Comparison of ENCODE assay signal across 27 cellular contexts in the genomic region with DNA sequence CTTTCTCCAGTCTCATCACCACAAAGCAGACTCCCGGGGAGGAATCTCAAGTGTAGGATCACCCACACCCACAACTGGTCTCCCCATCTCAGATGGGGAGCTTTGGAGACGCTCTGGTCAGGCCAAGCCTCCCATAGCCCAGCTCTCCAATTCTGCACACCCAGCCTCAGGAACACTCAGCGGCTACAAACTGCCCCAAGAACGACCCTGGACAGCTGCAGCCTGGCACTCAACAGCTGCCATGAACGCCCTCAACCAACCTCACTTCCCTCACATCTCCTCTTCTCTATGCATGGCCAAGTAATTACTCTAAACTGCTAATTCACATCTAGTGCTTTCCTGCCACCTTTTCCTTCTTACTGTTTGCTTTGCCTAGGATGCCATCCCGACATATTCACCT. TPM values are rescaled to one million over a fixed set of nuclear protein-coding genes. Genes with fewer than 3 reads are reported as not detected.
"Had no signal": no experiment of that assay in that cellular context is flagged by ENCODE, and none has a peak within 500 bp of the region (broad histone marks: within the 10 kb centered on the region; RNA-seq: fewer than 3 reads in every experiment).

No MANE protein-coding gene starts in this region.

- H3K27me3 Mint-ChIP-seq: type B pancreatic cell had no signal

- H3K27ac Mint-ChIP-seq: dendritic cell treated with granulocyte-macrophage colony-stimulating factor and Interleukin-4, amounts not matched to agents 40 ng/mL and 50 ng/mL, for 4 days; endodermal cell; naive B cell; natural killer cell treated with Interleukin-12 subunit alpha and Interleukin-12 subunit beta and Interleukin-15 and Interleukin-18, amount 100 ng/mL, for 72 hours; stimulated activated naive B cell treated with anti-CD40 and anti-IgM and Interleukin-4, amounts not matched to agents 10 μg/mL and 1 μg/mL and 100 μg/mL, for 72 hours; type B pancreatic cell had no signal

- ATAC-seq: left ventricle myocardium superior; lower lobe of right lung; sciatic nerve; stimulated activated naive B cell treated with anti-CD40 and anti-IgM and Interleukin-4, amounts not matched to agents 10 μg/mL and 1 μg/mL and 100 μg/mL, for 72 hours had no signal

- H3K27me3 ChIP-seq: colonic mucosa, esophagus squamous epithelium, right atrium auricular region, stomach, thyroid gland had no signal

- H3K9me3 ChIP-seq: colonic mucosa, esophagus squamous epithelium, lower lobe of right lung, prostate gland, right atrium auricular region, stomach, thyroid gland had no signal

- H3K4me3 ChIP-seq: colonic mucosa, esophagus squamous epithelium, lower lobe of right lung, prostate gland, right atrium auricular region, stomach, thyroid gland had no signal

- H3K4me1 ChIP-seq: colonic mucosa, lower lobe of right lung, right atrium auricular region had no signal

- H3K4me1 Mint-ChIP-seq: central memory CD8-positive, alpha-beta T cell; endodermal cell; naive B cell; neural crest cell; stimulated activated naive B cell treated with anti-CD40 and anti-IgM and Interleukin-4, amounts not matched to agents 10 μg/mL and 1 μg/mL and 100 μg/mL, for 72 hours had no signal

- H3K4me3 Mint-ChIP-seq: central memory CD8-positive, alpha-beta T cell; dendritic cell treated with granulocyte-macrophage colony-stimulating factor and Interleukin-4, amounts not matched to agents 40 ng/mL and 50 ng/mL, for 4 days; endodermal cell; naive B cell; natural killer cell treated with Interleukin-12 subunit alpha and Interleukin-12 subunit beta and Interleukin-15 and Interleukin-18, amount 100 ng/mL, for 72 hours; neural crest cell; stimulated activated naive B cell treated with anti-CD40 and anti-IgM and Interleukin-4, amounts not matched to agents 10 μg/mL and 1 μg/mL and 100 μg/mL, for 72 hours; type B pancreatic cell had no signal

- H3K36me3 ChIP-seq: colonic mucosa, lower lobe of right lung, prostate gland, right atrium auricular region, thyroid gland had no signal

- DNase-seq: colonic mucosa; effector CD8-positive, alpha-beta T cell; endodermal cell; erythroblast; esophagus squamous epithelium; foreskin melanocyte; hypothalamus; left ventricle myocardium superior; lower lobe of right lung; naive B cell; stimulated activated CD4-positive, alpha-beta T cell treated with anti-CD3 and anti-CD28 coated beads, Interleukin-2, amount 100 ng/mL, for 24 hours; stimulated activated CD4-positive, alpha-beta T cell treated with anti-CD3 and anti-CD28 coated beads, Interleukin-4, amount 100 ng/mL, for 24 hours; stimulated activated naive B cell treated with anti-CD40 and anti-IgM and Interleukin-4, amounts not matched to agents 10 μg/mL and 1 μg/mL and 100 μg/mL, for 72 hours; stomach; thyroid gland had no signal

- H3K9me3 Mint-ChIP-seq: central memory CD8-positive, alpha-beta T cell; dendritic cell treated with granulocyte-macrophage colony-stimulating factor and Interleukin-4, amounts not matched to agents 40 ng/mL and 50 ng/mL, for 4 days; endodermal cell; naive B cell; natural killer cell treated with Interleukin-12 subunit alpha and Interleukin-12 subunit beta and Interleukin-15 and Interleukin-18, amount 100 ng/mL, for 72 hours; neural crest cell; stimulated activated naive B cell treated with anti-CD40 and anti-IgM and Interleukin-4, amounts not matched to agents 10 μg/mL and 1 μg/mL and 100 μg/mL, for 72 hours; type B pancreatic cell had no signal

- H3K27ac ChIP-seq: colonic mucosa, esophagus squamous epithelium, lower lobe of right lung, prostate gland, right atrium auricular region, stomach, thyroid gland had no signal

- H3K36me3 Mint-ChIP-seq: naive B cell; natural killer cell treated with Interleukin-12 subunit alpha and Interleukin-12 subunit beta and Interleukin-15 and Interleukin-18, amount 100 ng/mL, for 72 hours; stimulated activated naive B cell treated with anti-CD40 and anti-IgM and Interleukin-4, amounts not matched to agents 10 μg/mL and 1 μg/mL and 100 μg/mL, for 72 hours had no signal

RNA-seq across cellular contexts. Expression of a gene that starts 42.6 kb away (rescaled TPM):
- total RNA-seq: natural killer cell treated with Interleukin-12 subunit alpha and Interleukin-12 subunit beta and Interleukin-15 and Interleukin-18, amount 100 ng/mL, for 72 hours had no signal

RNA-seq across cellular contexts. Expression of a gene that starts 49.4 kb away (rescaled TPM):
- total RNA-seq: chondrocyte; left ventricle myocardium superior; mesenteric fat pad; natural killer cell treated with Interleukin-12 subunit alpha and Interleukin-12 subunit beta and Interleukin-15 and Interleukin-18, amount 100 ng/mL, for 72 hours; osteocyte; sciatic nerve had no signal
- polyA plus RNA-seq: keratinocyte had no signal
